In the genomic region with DNA sequence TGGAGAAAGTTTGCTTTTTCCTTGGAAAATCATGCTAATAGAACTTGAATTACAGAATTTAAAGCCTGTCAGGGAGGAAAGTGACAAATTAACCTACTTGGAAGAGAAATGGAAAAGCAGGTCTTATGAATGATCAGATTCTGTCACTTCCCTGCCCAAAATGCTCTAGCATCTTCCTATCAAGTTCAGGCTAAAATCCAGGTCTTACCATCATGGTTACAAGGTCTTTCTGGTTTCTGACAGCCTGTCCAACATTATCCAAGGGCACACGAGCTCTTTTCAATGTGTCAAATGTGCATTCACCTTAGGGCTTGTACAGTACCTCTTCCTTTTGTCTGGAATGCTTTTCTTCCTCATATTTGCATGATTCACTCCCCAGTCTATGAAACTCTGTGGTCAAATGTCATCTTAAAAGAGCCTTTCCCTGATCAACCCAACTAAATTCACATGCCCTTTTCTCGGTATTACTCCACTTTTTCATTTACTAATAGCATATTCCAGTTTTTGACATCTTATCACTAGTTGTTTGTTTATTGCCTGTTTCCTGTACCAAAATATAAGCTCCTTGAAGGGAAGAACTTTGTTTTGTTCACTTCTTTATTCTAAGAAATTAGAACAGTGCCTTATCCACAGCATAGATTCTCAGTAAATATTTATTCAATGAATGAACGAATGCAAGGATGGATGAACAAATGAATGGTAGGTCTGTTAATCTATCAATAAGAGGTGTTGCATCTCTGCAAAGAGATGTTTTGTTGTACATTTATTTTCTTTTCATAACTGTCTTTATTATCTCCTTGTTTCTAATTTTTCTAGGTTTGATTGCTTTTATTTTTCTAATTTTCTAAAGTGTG, we compare ENCODE assay signal across 15 cellular contexts.
DNase-seq lines count a peak whose midpoint lies in the region; ATAC-seq, FAIRE-seq and TF ChIP-seq lines count a peak whose summit lies in the region.
"Had no signal": no experiment of that assay in that cellular context is flagged by ENCODE, and none has a peak within 500 bp of the region (broad histone marks: within the 10 kb centered on the region; RNA-seq: fewer than 3 reads in every experiment).

No MANE protein-coding gene starts in this region.

- peak; percentile 58 for FAIRE-seq in astrocyte (lab: Jason Lieb, UNC)
- FAIRE-seq: G401.6, pancreas had no signal

- no peak overlapping the region for H3K56ac ChIP-seq in mesendoderm (ENCODE audit: low read length)

- H3K23ac ChIP-seq in mesendoderm (ENCODE audit: low read length) = no peak overlapping the region

- H3K27ac ChIP-seq in astrocyte (ENCODE audit: low read depth, low read length) (no peak overlapping the region), mesendoderm (ENCODE audit: low read depth, low read length) (no peak overlapping the region)
- H3K27ac ChIP-seq: pancreas had no signal

- no peak for DNase-seq in activated T-cell treated with anti-CD3 and anti-CD28 coated beads, Interleukin-2, amount 50 U/mL, for 24 hours
- DNase-seq in activated T-cell treated with anti-CD3 and anti-CD28 coated beads for 4 hours (no peak), astrocyte (ENCODE audit: low read depth) (peak; percentile 50), GM20000 (ENCODE audit: low spot score) (no peak), mesenteric fat pad (ENCODE audit: low spot score) (no peak), mesendoderm (no peak)
- DNase-seq: activated CD4-positive, alpha-beta T cell treated with anti-CD3 and anti-CD28 coated beads for 36 hours; cortex of kidney; GOT3; Karpas-422; NCI-H446 had no signal

- H3K27me3 ChIP-seq in Loucy (ENCODE audit: insufficient read depth, low read length, poor library complexity, severe bottlenecking) (no peaks in the 10 kb centered on the region), astrocyte (ENCODE audit: insufficient read depth, low read length) (no peaks in the 10 kb centered on the region), mesendoderm (ENCODE audit: insufficient read depth, low read length, poor library complexity) (no peaks in the 10 kb centered on the region)
- H3K27me3 ChIP-seq: pancreas had no signal

- H3K4me2 ChIP-seq in Loucy (ENCODE audit: low read depth, low read length, poor library complexity, severe bottlenecking) = peak overlapping the region; percentile 7
- peak overlapping the region; percentile 12 for H3K4me2 ChIP-seq in astrocyte (ENCODE audit: low read length)
- no peak overlapping the region for H3K4me2 ChIP-seq in mesendoderm (ENCODE audit: low read length)

- H3K27me3 Mint-ChIP-seq in activated T-cell treated with anti-CD3 and anti-CD28 coated beads, Interleukin-2, amount 50 U/mL, for 24 hours = no peaks in the 10 kb centered on the region
- no peaks in the 10 kb centered on the region for H3K27me3 Mint-ChIP-seq in astrocyte (ENCODE audit: low read depth, unreplicated experiment)
- H3K27me3 Mint-ChIP-seq in stimulated activated memory B cell treated with anti-CD40 and anti-IgM and Interleukin-4, amounts not matched to agents 10 μg/mL and 1 μg/mL and 100 μg/mL, for 72 hours = no peaks in the 10 kb centered on the region
- H3K27me3 Mint-ChIP-seq: activated CD4-positive, alpha-beta T cell treated with anti-CD3 and anti-CD28 coated beads for 36 hours had no signal

- H2AFZ ChIP-seq in Loucy (ENCODE audit: low read length) (peak overlapping the region; percentile 37; the same call in 1 of the 2 replicates), astrocyte (ENCODE audit: low read depth, low read length) (no peak overlapping the region)

- H3K27ac Mint-ChIP-seq in activated T-cell treated with anti-CD3 and anti-CD28 coated beads, Interleukin-2, amount 50 U/mL, for 24 hours = peak overlapping the region; percentile 54
- H3K27ac Mint-ChIP-seq in astrocyte (ENCODE audit: unreplicated experiment) = no peak overlapping the region
- peak overlapping the region; percentile 96 for H3K27ac Mint-ChIP-seq in stimulated activated memory B cell treated with anti-CD40 and anti-IgM and Interleukin-4, amounts not matched to agents 10 μg/mL and 1 μg/mL and 100 μg/mL, for 72 hours

- H3K18ac ChIP-seq in mesendoderm (ENCODE audit: low read length) = no peak overlapping the region

- H4K5ac ChIP-seq in mesendoderm (ENCODE audit: low read length) = no peak overlapping the region

- no peak overlapping the region for H3K4me3 Mint-ChIP-seq in activated T-cell treated with anti-CD3 and anti-CD28 coated beads, Interleukin-2, amount 50 U/mL, for 24 hours
- no peak overlapping the region for H3K4me3 Mint-ChIP-seq in astrocyte (ENCODE audit: unreplicated experiment)
- H3K4me3 Mint-ChIP-seq in stimulated activated memory B cell treated with anti-CD40 and anti-IgM and Interleukin-4, amounts not matched to agents 10 μg/mL and 1 μg/mL and 100 μg/mL, for 72 hours = peak overlapping the region; percentile 27
- H3K4me3 Mint-ChIP-seq: activated CD4-positive, alpha-beta T cell treated with anti-CD3 and anti-CD28 coated beads for 36 hours had no signal

- no peak overlapping the region for H2BK5ac ChIP-seq in mesendoderm (ENCODE audit: low read length)

- H2BK15ac ChIP-seq in mesendoderm (replicated peaks; ENCODE audit: low read depth) = no peak overlapping the region

- no CpG with 5 or more reads among the region's 3 CpGs for WGBS in mesendoderm (ENCODE audit: extremely low coverage, insufficient coverage, low lambda C conversion rate)

- H3K4ac ChIP-seq in mesendoderm (ENCODE audit: low read depth, low read length) = no peak overlapping the region

- no peak overlapping the region for H2AK5ac ChIP-seq in mesendoderm (ENCODE audit: low read length)

- H4K8ac ChIP-seq in mesendoderm (ENCODE audit: low read depth, low read length) = no peak overlapping the region

- no peak overlapping the region for H2BK120ac ChIP-seq in mesendoderm (ENCODE audit: low read depth, low read length)

- H3K9ac ChIP-seq in Loucy (ENCODE audit: low read depth, low read length, poor library complexity, severe bottlenecking) = no peak overlapping the region
- H3K9ac ChIP-seq in astrocyte (ENCODE audit: low read length) = no peak overlapping the region
- no peak overlapping the region for H3K9ac ChIP-seq in mesendoderm (ENCODE audit: low read length)

- H3K4me1 ChIP-seq in Loucy (ENCODE audit: insufficient read depth, low read length, poor library complexity, severe bottlenecking) (peaks cover 59% of the 10 kb centered on the region), astrocyte (ENCODE audit: insufficient read depth, low read length) (peaks cover 30% of the 10 kb centered on the region), mesendoderm (ENCODE audit: control insufficient read depth, low read depth, low read length) (peaks cover 11% of the 10 kb centered on the region)

- H4K20me1 ChIP-seq in Loucy (ENCODE audit: insufficient read depth, low read length, poor library complexity, severe bottlenecking) = no peaks in the 10 kb centered on the region
- no peaks in the 10 kb centered on the region for H4K20me1 ChIP-seq in astrocyte (ENCODE audit: insufficient read depth, low read length)

- ATAC-seq in stimulated activated memory B cell treated with anti-CD40 and anti-IgM and Interleukin-4, amounts not matched to agents 10 μg/mL and 1 μg/mL and 100 μg/mL, for 72 hours = no peak
- ATAC-seq: pancreas had no signal

- H3K4me1 Mint-ChIP-seq in activated T-cell treated with anti-CD3 and anti-CD28 coated beads, Interleukin-2, amount 50 U/mL, for 24 hours (ENCODE audit: low read depth) = peaks cover 60% of the 10 kb centered on the region
- peaks cover 34% of the 10 kb centered on the region for H3K4me1 Mint-ChIP-seq in astrocyte (ENCODE audit: low read depth, unreplicated experiment)
- peaks cover 91% of the 10 kb centered on the region for H3K4me1 Mint-ChIP-seq in stimulated activated memory B cell treated with anti-CD40 and anti-IgM and Interleukin-4, amounts not matched to agents 10 μg/mL and 1 μg/mL and 100 μg/mL, for 72 hours

- H3K4me3 ChIP-seq in Loucy (ENCODE audit: low read length, poor library complexity, severe bottlenecking) = no peak overlapping the region
- H3K4me3 ChIP-seq in astrocyte (ENCODE audit: insufficient read depth, low read depth, low read length) = no peak overlapping the region
- H3K4me3 ChIP-seq in mesendoderm (ENCODE audit: low read length) = no peak overlapping the region
- H3K4me3 ChIP-seq: pancreas had no signal

- H3K9me3 ChIP-seq in Loucy (ENCODE audit: insufficient read depth, low read depth, low read length) (no peaks in the 10 kb centered on the region), astrocyte (ENCODE audit: insufficient read depth, low read depth, low read length) (no peaks in the 10 kb centered on the region)
- H3K9me3 ChIP-seq: pancreas had no signal

- H3K79me1 ChIP-seq in mesendoderm (ENCODE audit: low read length) = no peaks in the 10 kb centered on the region

- no peaks in the 10 kb centered on the region for H3K79me2 ChIP-seq in Loucy (ENCODE audit: insufficient read depth, low read length)
- no peaks in the 10 kb centered on the region for H3K79me2 ChIP-seq in astrocyte (ENCODE audit: insufficient read depth, low read length)
- no peaks in the 10 kb centered on the region for H3K79me2 ChIP-seq in mesendoderm (ENCODE audit: control insufficient read depth, insufficient read depth, low read length)

- no peaks in the 10 kb centered on the region for H3K9me3 Mint-ChIP-seq in activated T-cell treated with anti-CD3 and anti-CD28 coated beads, Interleukin-2, amount 50 U/mL, for 24 hours
- H3K9me3 Mint-ChIP-seq in astrocyte (ENCODE audit: unreplicated experiment) = no peaks in the 10 kb centered on the region
- H3K9me3 Mint-ChIP-seq in stimulated activated memory B cell treated with anti-CD40 and anti-IgM and Interleukin-4, amounts not matched to agents 10 μg/mL and 1 μg/mL and 100 μg/mL, for 72 hours = peaks cover 4% of the 10 kb centered on the region

- H3K36me3 ChIP-seq in Loucy (ENCODE audit: insufficient read depth, low read length) (no peaks in the 10 kb centered on the region), astrocyte (ENCODE audit: insufficient read depth, low read length) (no peaks in the 10 kb centered on the region), mesendoderm (ENCODE audit: control insufficient read depth, insufficient read depth, low read length) (no peaks in the 10 kb centered on the region)
- H3K36me3 ChIP-seq: pancreas had no signal

- peaks cover 7% of the 10 kb centered on the region for H3F3A ChIP-seq in Loucy (ENCODE audit: low read depth)

- no peak for TF ChIP-seq CTCF in Loucy (conservative IDR thresholded peaks at IDR 0.05; ENCODE audit: low read length)
- no peak for TF ChIP-seq CTCF in astrocyte (IDR thresholded peaks at IDR 0.05; ENCODE audit: insufficient read depth, low read depth, low read length)
- no peak for TF ChIP-seq CTCF in GM20000 (IDR thresholded peaks at IDR 0.05; ENCODE audit: extremely low read depth, missing control alignments)

- no peaks in the 10 kb centered on the region for H3K36me3 Mint-ChIP-seq in activated T-cell treated with anti-CD3 and anti-CD28 coated beads, Interleukin-2, amount 50 U/mL, for 24 hours (ENCODE audit: low read depth)
- no peaks in the 10 kb centered on the region for H3K36me3 Mint-ChIP-seq in astrocyte (ENCODE audit: low read depth, unreplicated experiment)
- H3K36me3 Mint-ChIP-seq in stimulated activated memory B cell treated with anti-CD40 and anti-IgM and Interleukin-4, amounts not matched to agents 10 μg/mL and 1 μg/mL and 100 μg/mL, for 72 hours = no peaks in the 10 kb centered on the region

- H3K9me2 ChIP-seq in Loucy (replicated peaks; ENCODE audit: low read depth, low read length) = no peaks in the 10 kb centered on the region
